Comparison of ENCODE assay signal across 11 cellular contexts in genomic region chr17:50884354-50885311, GRCh38. TPM values are rescaled to one million over a fixed set of nuclear protein-coding genes. Genes with fewer than 3 reads are reported as not detected.
DNase-seq lines count a peak whose midpoint lies in the region; ATAC-seq and TF ChIP-seq lines count a peak whose summit lies in the region.
"Had no signal": no experiment of that assay in that cellular context is flagged by ENCODE, and none has a peak within 500 bp of the region (broad histone marks: within the 10 kb centered on the region; RNA-seq: fewer than 3 reads in every experiment).

No MANE protein-coding gene starts in this region.

- peak overlapping the region; percentile 76 for H3K27ac ChIP-seq in urinary bladder (ENCODE audit: low read depth)

- H3K4me1 ChIP-seq in urinary bladder (ENCODE audit: insufficient read depth) = no peaks in the 10 kb centered on the region

- no peak for DNase-seq in Right ventricle myocardium inferior (ENCODE audit: missing footprints)
- DNase-seq in cardiac septum (ENCODE audit: low spot score) = no peak
- no peak for DNase-seq in effector memory CD8-positive, alpha-beta T cell
- DNase-seq in mesothelial cell of epicardium (ENCODE audit: low spot score in 2 of 2, unreplicated experiment in 2 of 2) = no peak
- DNase-seq in DMS153 (lab: John Stamatoyannopoulos, UW) = no peak
- no peak for DNase-seq in SIG-M5 treated with dmso at 0.1 percent for 504 hours (lab: John Stamatoyannopoulos, UW; ENCODE audit: unreplicated experiment)
- DNase-seq in T-helper 9 cell = no peak
- DNase-seq: NCI-H345 had no signal

- H3K4me1 Mint-ChIP-seq in effector memory CD8-positive, alpha-beta T cell (ENCODE audit: low read depth in 2 of 2) = peaks cover 19 to 25% of the 10 kb centered on the region in 2 donors
- peaks cover 19% of the 10 kb centered on the region for H3K4me1 Mint-ChIP-seq in mesothelial cell of epicardium

- H3K36me3 ChIP-seq in urinary bladder (ENCODE audit: insufficient read depth) = no peaks in the 10 kb centered on the region

- H3K36me3 Mint-ChIP-seq in effector memory CD8-positive, alpha-beta T cell (ENCODE audit: insufficient read depth) = no peaks in the 10 kb centered on the region
- H3K36me3 Mint-ChIP-seq in mesothelial cell of epicardium = no peaks in the 10 kb centered on the region

- no peaks in the 10 kb centered on the region for H3K9me3 Mint-ChIP-seq in effector memory CD8-positive, alpha-beta T cell
- peaks cover 4% of the 10 kb centered on the region for H3K9me3 Mint-ChIP-seq in mesothelial cell of epicardium

- H3K27me3 Mint-ChIP-seq in effector memory CD8-positive, alpha-beta T cell = no peaks in the 10 kb centered on the region
- no peaks in the 10 kb centered on the region for H3K27me3 Mint-ChIP-seq in mesothelial cell of epicardium (ENCODE audit: low read depth)

- intact Hi-C loops in Right ventricle myocardium inferior (cut with DNase I) (loop anchor here (1.0 kb wide), 1 partner anchor 12 kb away; no protein-coding TSS in a partner anchor), cardiac septum (cut with DNase I) (no loop called here)

- 81% methylated on average over 8 of the region's 8 CpGs for WGBS in urinary bladder

- peak overlapping the region; percentile 6 to 28 for H3K27ac Mint-ChIP-seq in effector memory CD8-positive, alpha-beta T cell
- peak overlapping the region; percentile 87 for H3K27ac Mint-ChIP-seq in mesothelial cell of epicardium
- H3K27ac Mint-ChIP-seq: T-helper 1 cell treated with Interleukin-12 subunit alpha and Interleukin-12 subunit beta and Interleukin-4 antibody, amounts not matched to agents 30 μg/mL and 1 μg/mL, for 36 hours had no signal

- no peak for TF ChIP-seq CTCF in mesothelial cell of epicardium (IDR thresholded peaks at IDR 0.05; ENCODE audit: unreplicated experiment)

- H3K4me3 ChIP-seq in urinary bladder (ENCODE audit: low read depth, low read length) = no peak overlapping the region

- H3K4me3 Mint-ChIP-seq in effector memory CD8-positive, alpha-beta T cell = no peak overlapping the region
- H3K4me3 Mint-ChIP-seq in mesothelial cell of epicardium = no peak overlapping the region
- H3K4me3 Mint-ChIP-seq: T-helper 1 cell treated with Interleukin-12 subunit alpha and Interleukin-12 subunit beta and Interleukin-4 antibody, amounts not matched to agents 30 μg/mL and 1 μg/mL, for 36 hours had no signal

- ATAC-seq in Right ventricle myocardium inferior = peak; percentile 17
- no peak for ATAC-seq in effector memory CD8-positive, alpha-beta T cell (replicated peaks)

RNA-seq across cellular contexts. Expression of gene TOB1, which starts 18.5 kb away (rescaled TPM):
- 83.3 TPM for total RNA-seq in Right ventricle myocardium inferior
- 71.1 TPM for total RNA-seq in cardiac septum
- 29.4 to 34.7 TPM (median 32.0 TPM) in 3 replicates for total RNA-seq in mesothelial cell of epicardium
- 47.4 TPM for total RNA-seq in urinary bladder
- polyA plus RNA-seq in urinary bladder = 41.3 TPM

RNA-seq across cellular contexts. Expression of gene WFIKKN2, which starts 49.2 kb away (rescaled TPM):
- 0.14 TPM for total RNA-seq in Right ventricle myocardium inferior
- 0.19 TPM for total RNA-seq in cardiac septum
- 0.42 to 0.68 TPM (median 0.60 TPM) in 3 replicates for total RNA-seq in mesothelial cell of epicardium
- 0.37 TPM for total RNA-seq in urinary bladder
- 0.32 TPM for polyA plus RNA-seq in urinary bladder
- total RNA-seq: renal cortical epithelial cell had no signal
